ENCODE assay signal across 8 cellular contexts in genomic region chr19:50025794-50026549, GRCh38. TPM values are rescaled to one million over a fixed set of nuclear protein-coding genes. Genes with fewer than 3 reads are reported as not detected.
DNase-seq lines count a peak whose midpoint lies in the region; ATAC-seq and TF ChIP-seq lines count a peak whose summit lies in the region.

TSS of gene ZNF473 (plus strand) at chr19:50026005. CDS start at chr19:50031083, 5,078 bp downstream.

- no peaks in the 10 kb centered on the region for H3K9me2 ChIP-seq in SK-N-SH

- no peaks in the 10 kb centered on the region for H3K27me3 ChIP-seq in SK-N-SH (ENCODE audit: insufficient read depth)
- no peaks in the 10 kb centered on the region for H3K27me3 ChIP-seq in trophoblast cell (ENCODE audit: insufficient read depth, low read length)

- 7% methylated on average over 45 of the region's 45 CpGs for WGBS in SK-N-SH (ENCODE audit: low lambda C conversion rate)
- no CpG with 5 or more reads among the region's 45 CpGs for WGBS in trophoblast cell (ENCODE audit: extremely low coverage, insufficient coverage, insufficient read length)

- CTCF ChIA-PET in SK-N-SH (lab: Yijun Ruan, JAX), result interaction anchor here (1.0 to 1.5 kb wide), 3 partner anchors 21 to 88 kb away, joined by 3 to 4 read pairs (median 3); no protein-coding TSS in a partner anchor

- H2BK12ac ChIP-seq in trophoblast cell (ENCODE audit: low read length), result no peak within 1 kb of the TSS

- H3K27ac Mint-ChIP-seq in activated naive CD4-positive, alpha-beta T cell treated with anti-CD3 and anti-CD28 coated beads, Interleukin-2, amount 50 U/mL, for 24 hours, result peak within 1 kb of the TSS; percentile 99
- peak within 1 kb of the TSS; percentile 97 for H3K27ac Mint-ChIP-seq in type B pancreatic cell

- H3K27me3 Mint-ChIP-seq in activated naive CD4-positive, alpha-beta T cell treated with anti-CD3 and anti-CD28 coated beads, Interleukin-2, amount 50 U/mL, for 24 hours, result no peaks in the 10 kb centered on the region
- no peaks in the 10 kb centered on the region for H3K27me3 Mint-ChIP-seq in type B pancreatic cell

- no peak for DNase-seq in G401 (ENCODE audit: low spot score)
- peak; percentile 87 for DNase-seq in GOT3 (lab: John Stamatoyannopoulos, UW)
- DNase-seq in LoVo (ENCODE audit: low spot score), result peak; percentile 94
- DNase-seq in SK-N-SH, result peak; percentile 86
- peak; percentile 97 for DNase-seq in Right ventricle myocardium superior
- DNase-seq in trophoblast cell, result peak; percentile 96 to 97
- peak; percentile 89 for DNase-seq in type B pancreatic cell (ENCODE audit: extremely low spot score, unreplicated experiment)

- H3K4me3 ChIP-seq in SK-N-SH (ENCODE audit: low read depth in 2 of 2, low read length in 1 of 2), result peak within 1 kb of the TSS; percentile 82 to 85
- H3K4me3 ChIP-seq in trophoblast cell (ENCODE audit: low read depth, low read length), result peak within 1 kb of the TSS; percentile 97

- no peaks in the 10 kb centered on the region for H3K9me3 Mint-ChIP-seq in activated naive CD4-positive, alpha-beta T cell treated with anti-CD3 and anti-CD28 coated beads, Interleukin-2, amount 50 U/mL, for 24 hours
- peaks cover 3% of the 10 kb centered on the region for H3K9me3 Mint-ChIP-seq in type B pancreatic cell

- peak; percentile 93 for ATAC-seq in Right ventricle myocardium superior (ENCODE audit: poor library complexity)

- H3K79me2 ChIP-seq in SK-N-SH (ENCODE audit: insufficient read depth) (peaks cover 89% of the 10 kb centered on the region), trophoblast cell (ENCODE audit: control insufficient read depth, insufficient read depth, low read length, poor library complexity) (peaks cover 8% of the 10 kb centered on the region)

- H3K4me1 Mint-ChIP-seq in activated naive CD4-positive, alpha-beta T cell treated with anti-CD3 and anti-CD28 coated beads, Interleukin-2, amount 50 U/mL, for 24 hours, result peaks cover 51% of the 10 kb centered on the region
- peaks cover 18% of the 10 kb centered on the region for H3K4me1 Mint-ChIP-seq in type B pancreatic cell (ENCODE audit: unreplicated experiment)

- TF ChIP-seq CTCF in SK-N-SH (IDR thresholded peaks at IDR 0.05) (no peak), type B pancreatic cell (conservative IDR thresholded peaks at IDR 0.05) (no peak)

- no peaks in the 10 kb centered on the region for H3F3A ChIP-seq in SK-N-SH (replicated peaks; ENCODE audit: insufficient read depth)

- peak within 1 kb of the TSS; percentile 89 to 91 for H3K27ac ChIP-seq in SK-N-SH (ENCODE audit: low read depth in 2 of 2, low read length in 1 of 2)
- H3K27ac ChIP-seq in trophoblast cell (ENCODE audit: low read depth, low read length), result peak within 1 kb of the TSS; percentile 9

- H3K4ac ChIP-seq in trophoblast cell (ENCODE audit: low read depth, low read length), result peak within 1 kb of the TSS; percentile 77

- peak within 1 kb of the TSS; percentile 96 for H3K4me3 Mint-ChIP-seq in activated naive CD4-positive, alpha-beta T cell treated with anti-CD3 and anti-CD28 coated beads, Interleukin-2, amount 50 U/mL, for 24 hours
- peak within 1 kb of the TSS; percentile 98 for H3K4me3 Mint-ChIP-seq in type B pancreatic cell

- POLR2A ChIA-PET in SK-N-SH (lab: Yijun Ruan, JAX), result interaction anchor here (0.5 kb wide), 1 partner anchor 20 kb away, joined by 3 read pairs; no protein-coding TSS in a partner anchor

- H3K79me1 ChIP-seq in trophoblast cell (ENCODE audit: low read length), result peaks cover 6% of the 10 kb centered on the region

- peaks cover 4% of the 10 kb centered on the region; the same call in 1 of the 2 replicates for H4K20me1 ChIP-seq in SK-N-SH (ENCODE audit: insufficient read depth)

- peak within 1 kb of the TSS; percentile 86 for H3K9ac ChIP-seq in SK-N-SH
- H3K9ac ChIP-seq in trophoblast cell (ENCODE audit: low read length), result peak within 1 kb of the TSS; percentile 90

- H3K4me2 ChIP-seq in SK-N-SH (peak within 1 kb of the TSS; percentile 91), trophoblast cell (ENCODE audit: low read length) (peak within 1 kb of the TSS; percentile 71)

- peak within 1 kb of the TSS; percentile 50 for H2BK120ac ChIP-seq in trophoblast cell (ENCODE audit: insufficient read depth, low read length, poor library complexity)

- H3K9me3 ChIP-seq in SK-N-SH (no peaks in the 10 kb centered on the region), trophoblast cell (ENCODE audit: insufficient read depth, low read depth, low read length) (peaks cover 1% of the 10 kb centered on the region)

- in situ Hi-C loops in G401 (cut with HindIII; ENCODE audit: low sequenced_read_pairs), result no loop called here

- H3K18ac ChIP-seq in trophoblast cell (ENCODE audit: low read length), result peak within 1 kb of the TSS; percentile 77

- H2AFZ ChIP-seq in SK-N-SH (ENCODE audit: low read depth) (peak within 1 kb of the TSS; percentile 90), trophoblast cell (ENCODE audit: insufficient read depth, low read length, poor library complexity) (peak within 1 kb of the TSS; percentile 80)

- peaks cover 6% of the 10 kb centered on the region for H3K36me3 Mint-ChIP-seq in activated naive CD4-positive, alpha-beta T cell treated with anti-CD3 and anti-CD28 coated beads, Interleukin-2, amount 50 U/mL, for 24 hours
- H3K36me3 Mint-ChIP-seq in type B pancreatic cell, result peaks cover 18% of the 10 kb centered on the region

- intact Hi-C loops in Right ventricle myocardium superior (cut with DNase I), result no loop called here

- peak within 1 kb of the TSS; percentile 78 for H3K14ac ChIP-seq in trophoblast cell (ENCODE audit: low read length)

- H2BK5ac ChIP-seq in trophoblast cell (ENCODE audit: low read depth, low read length, poor library complexity), result peak within 1 kb of the TSS; percentile 60

- H3K36me3 ChIP-seq in SK-N-SH (replicated peaks in 1 of 2; ENCODE audit: control insufficient read depth in 1 of 2, insufficient read depth in 2 of 2, low read length in 1 of 2) (peaks cover 6 to 12% of the 10 kb centered on the region in 2 experiments), trophoblast cell (ENCODE audit: control insufficient read depth in 1 of 2, insufficient read depth in 2 of 2, low read length in 2 of 2) (peaks cover 8 to 11% of the 10 kb centered on the region in 2 experiments)

- H3K4me1 ChIP-seq in SK-N-SH (ENCODE audit: control insufficient read depth in 1 of 2, insufficient read depth in 2 of 2, low read depth in 1 of 2, low read length in 1 of 2) (peaks cover 8 to 11% of the 10 kb centered on the region in 2 experiments; a peak in 2 of 4 replicates), trophoblast cell (ENCODE audit: control insufficient read depth in 1 of 2, insufficient read depth in 2 of 2, low read length in 2 of 2) (peaks cover 5 to 11% of the 10 kb centered on the region in 2 experiments)

- H4K8ac ChIP-seq in trophoblast cell (ENCODE audit: low read depth, low read length), result peak within 1 kb of the TSS; percentile 95

- H4K12ac ChIP-seq in trophoblast cell (ENCODE audit: low read depth, low read length), result peak within 1 kb of the TSS; percentile 82

- no peak for TF ChIP-seq RAD21 in SK-N-SH (IDR thresholded peaks at IDR 0.05; ENCODE audit: low read length)

- no peak within 1 kb of the TSS for H3K23ac ChIP-seq in trophoblast cell (ENCODE audit: low read length)

- no peak for TF ChIP-seq EP300 in SK-N-SH (IDR thresholded peaks at IDR 0.05; ENCODE audit: borderline replicate concordance in 1 of 2, low read depth in 1 of 2, low read length in 1 of 2)

- H2AK5ac ChIP-seq in trophoblast cell (ENCODE audit: low read length), result peak within 1 kb of the TSS; percentile 31

- H4K91ac ChIP-seq in trophoblast cell (ENCODE audit: low read depth, low read length), result peak within 1 kb of the TSS; percentile 75

TF ChIP-seq in SK-N-SH, 30 proteins besides CTCF, POLR2A, EP300 and RAD21 (continues in another document):
- TF ChIP-seq GATA2 (CRISPR knock-in tag; IDR thresholded peaks at IDR 0.05), result no peak
- TF ChIP-seq, protein P1, sequence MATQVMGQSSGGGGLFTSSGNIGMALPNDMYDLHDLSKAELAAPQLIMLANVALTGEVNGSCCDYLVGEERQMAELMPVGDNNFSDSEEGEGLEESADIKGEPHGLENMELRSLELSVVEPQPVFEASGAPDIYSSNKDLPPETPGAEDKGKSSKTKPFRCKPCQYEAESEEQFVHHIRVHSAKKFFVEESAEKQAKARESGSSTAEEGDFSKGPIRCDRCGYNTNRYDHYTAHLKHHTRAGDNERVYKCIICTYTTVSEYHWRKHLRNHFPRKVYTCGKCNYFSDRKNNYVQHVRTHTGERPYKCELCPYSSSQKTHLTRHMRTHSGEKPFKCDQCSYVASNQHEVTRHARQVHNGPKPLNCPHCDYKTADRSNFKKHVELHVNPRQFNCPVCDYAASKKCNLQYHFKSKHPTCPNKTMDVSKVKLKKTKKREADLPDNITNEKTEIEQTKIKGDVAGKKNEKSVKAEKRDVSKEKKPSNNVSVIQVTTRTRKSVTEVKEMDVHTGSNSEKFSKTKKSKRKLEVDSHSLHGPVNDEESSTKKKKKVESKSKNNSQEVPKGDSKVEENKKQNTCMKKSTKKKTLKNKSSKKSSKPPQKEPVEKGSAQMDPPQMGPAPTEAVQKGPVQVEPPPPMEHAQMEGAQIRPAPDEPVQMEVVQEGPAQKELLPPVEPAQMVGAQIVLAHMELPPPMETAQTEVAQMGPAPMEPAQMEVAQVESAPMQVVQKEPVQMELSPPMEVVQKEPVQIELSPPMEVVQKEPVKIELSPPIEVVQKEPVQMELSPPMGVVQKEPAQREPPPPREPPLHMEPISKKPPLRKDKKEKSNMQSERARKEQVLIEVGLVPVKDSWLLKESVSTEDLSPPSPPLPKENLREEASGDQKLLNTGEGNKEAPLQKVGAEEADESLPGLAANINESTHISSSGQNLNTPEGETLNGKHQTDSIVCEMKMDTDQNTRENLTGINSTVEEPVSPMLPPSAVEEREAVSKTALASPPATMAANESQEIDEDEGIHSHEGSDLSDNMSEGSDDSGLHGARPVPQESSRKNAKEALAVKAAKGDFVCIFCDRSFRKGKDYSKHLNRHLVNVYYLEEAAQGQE (IDR thresholded peaks at IDR 0.05; ENCODE audit: low read depth, low read length), result 0 out of 2 replicates have a peak, but pooled peaks have one; percentile 33
- TF ChIP-seq TAF1 (IDR thresholded peaks at IDR 0.05; ENCODE audit: borderline replicate concordance, low read depth, low read length), result peak; percentile 44; the same call in 1 of the 2 replicates

RNA-seq across cellular contexts. Expression of gene ZNF473, which starts in this region (rescaled TPM):
- 15.5 and 42.5 TPM in 2 replicates for total RNA-seq in G401 (2014; rRNA removed; shearing (Covaris generic))
- polyA plus RNA-seq in SK-N-SH (2012; rRNA removed), result 5.4 and 5.9 TPM in 2 replicates
- 3.7 and 4.7 TPM in 2 replicates for polyA plus RNA-seq in SK-N-SH (2012; cell fraction: cytosol; rRNA removed)
- 8.2 and 10.7 TPM in 2 replicates for polyA plus RNA-seq in SK-N-SH (2012; cell fraction: nucleus; rRNA removed)
- 3.7 TPM for total RNA-seq in Right ventricle myocardium superior
- 7.5 and 8.0 TPM in 2 replicates for polyA plus RNA-seq in trophoblast cell (2013)
- 13.4 and 14.3 TPM in 2 replicates for total RNA-seq in type B pancreatic cell (ENCODE audit: low replicate concordance)
